ENCODE assay signal across 20 cellular contexts in genomic region chr13:24650157-24650556, GRCh38. TPM values are rescaled to one million over a fixed set of nuclear protein-coding genes. Genes with fewer than 3 reads are reported as not detected.
DNase-seq lines count a peak whose midpoint lies in the region; ATAC-seq lines count a peak whose summit lies in the region.
"Had no signal": no experiment of that assay in that cellular context is flagged by ENCODE, and none has a peak within 500 bp of the region (broad histone marks: within the 10 kb centered on the region; RNA-seq: fewer than 3 reads in every experiment).

No MANE protein-coding gene starts in this region.

- H3K27ac Mint-ChIP-seq in activated T-helper 2 cell treated with anti-CD3 and anti-CD28 coated beads, Interferon-gamma antibody, Interleukin-2, Interleukin-4, amounts not matched to agents 10 μg/mL and 5 μg/mL and 100 μg/mL, durations not matched to agents 14 hours and 24 hours and 36 hours, result no peak overlapping the region
- H3K27ac Mint-ChIP-seq in effector memory CD8-positive, alpha-beta T cell, result no peak overlapping the region

- no peak overlapping the region for H3K27ac ChIP-seq in substantia nigra (ENCODE audit: low read depth, low read length, poor library complexity, severe bottlenecking)
- H3K27ac ChIP-seq: BLaER1 treated with 17β-estradiol and CSF1 and Interleukin-3, amounts not matched to agents 10 nM and 100 nM; HL-60; neutrophil had no signal

- no peaks in the 10 kb centered on the region for H3K36me3 Mint-ChIP-seq in activated T-helper 2 cell treated with anti-CD3 and anti-CD28 coated beads, Interferon-gamma antibody, Interleukin-2, Interleukin-4, amounts not matched to agents 10 μg/mL and 5 μg/mL and 100 μg/mL, durations not matched to agents 14 hours and 24 hours and 36 hours (ENCODE audit: low read depth)
- H3K36me3 Mint-ChIP-seq in effector memory CD8-positive, alpha-beta T cell (ENCODE audit: insufficient read depth), result no peaks in the 10 kb centered on the region

- no peaks in the 10 kb centered on the region for H3K36me3 ChIP-seq in adipocyte (ENCODE audit: control insufficient read depth, insufficient read depth, low read length, severe bottlenecking)
- H3K36me3 ChIP-seq: BLaER1 treated with 17β-estradiol and CSF1 and Interleukin-3, amounts not matched to agents 10 nM and 100 nM; neutrophil had no signal

- peaks cover 5% of the 10 kb centered on the region for H3K27me3 Mint-ChIP-seq in activated T-helper 2 cell treated with anti-CD3 and anti-CD28 coated beads, Interferon-gamma antibody, Interleukin-2, Interleukin-4, amounts not matched to agents 10 μg/mL and 5 μg/mL and 100 μg/mL, durations not matched to agents 14 hours and 24 hours and 36 hours (ENCODE audit: low read depth)
- H3K27me3 Mint-ChIP-seq in effector memory CD8-positive, alpha-beta T cell, result peaks cover 7 to 22% of the 10 kb centered on the region in 2 donors

- peak; percentile 59 for DNase-seq in EH (ENCODE audit: low read depth)
- peak; percentile 91 for DNase-seq in adipocyte (ENCODE audit: low read depth)
- DNase-seq in fibroblast of the conjunctiva (ENCODE audit: low read depth), result peak; percentile 85
- no peak for DNase-seq in sciatic nerve (ENCODE audit: low spot score)
- no peak for DNase-seq in activated T-helper 2 cell treated with anti-CD3 and anti-CD28 coated beads, Interferon-gamma antibody, Interleukin-2, Interleukin-4, amounts not matched to agents 10 μg/mL and 5 μg/mL and 100 μg/mL, durations not matched to agents 14 hours and 24 hours and 36 hours (ENCODE audit: low spot score)
- DNase-seq in substantia nigra (lab: John Stamatoyannopoulos, UW), result no peak
- DNase-seq in stimulated activated CD4-positive, alpha-beta T cell treated with anti-CD3 and anti-CD28 coated beads, Interleukin-15, amount 100 ng/mL, for 24 hours, result no peak
- DNase-seq in effector memory CD8-positive, alpha-beta T cell, result no peak
- DNase-seq: activated CD4-positive, alpha-beta T cell treated with anti-CD3 and anti-CD28 coated beads, Interleukin-2, amount 50 U/mL, for 48 hours; activated T-cell treated with anti-CD3 and anti-CD28 coated beads, Interleukin-2, amount 50 U/mL, for 72 hours; central memory CD4-positive, alpha-beta T cell; KBM-7; kidney glomerular epithelial cell; NCI-H1105; right cardiac atrium; stimulated activated CD4-positive, alpha-beta T cell treated with anti-CD3 and anti-CD28 coated beads, Interleukin-1b, Interleukin-23, amount 100 ng/mL, for 48 hours had no signal

- no peak overlapping the region for H3K4me3 ChIP-seq in adipocyte (ENCODE audit: low read length)
- H3K4me3 ChIP-seq: BLaER1 treated with 17β-estradiol and CSF1 and Interleukin-3, amounts not matched to agents 10 nM and 100 nM had no signal

- H3K4me1 ChIP-seq in adipocyte (ENCODE audit: control insufficient read depth, insufficient read depth, low read length), result peaks cover 12% of the 10 kb centered on the region
- H3K4me1 ChIP-seq: BLaER1 treated with 17β-estradiol and CSF1 and Interleukin-3, amounts not matched to agents 10 nM and 100 nM had no signal

- no peak overlapping the region for H3K4me3 Mint-ChIP-seq in activated T-helper 2 cell treated with anti-CD3 and anti-CD28 coated beads, Interferon-gamma antibody, Interleukin-2, Interleukin-4, amounts not matched to agents 10 μg/mL and 5 μg/mL and 100 μg/mL, durations not matched to agents 14 hours and 24 hours and 36 hours (ENCODE audit: low read depth)
- no peak overlapping the region for H3K4me3 Mint-ChIP-seq in effector memory CD8-positive, alpha-beta T cell

- ATAC-seq in sciatic nerve, result peak; percentile 72
- ATAC-seq in effector memory CD8-positive, alpha-beta T cell (replicated peaks), result no peak
- ATAC-seq: Panc1, right cardiac atrium had no signal

- H3K9ac ChIP-seq in adipocyte (ENCODE audit: low read length), result no peak overlapping the region
- H3K9ac ChIP-seq: BLaER1 treated with 17β-estradiol and CSF1 and Interleukin-3, amounts not matched to agents 10 nM and 100 nM had no signal

- intact Hi-C loops in sciatic nerve (cut with DNase I), result no loop called here
- intact Hi-C loops in activated T-helper 2 cell treated with anti-CD3 and anti-CD28 coated beads, Interferon-gamma antibody, Interleukin-2, Interleukin-4, amounts not matched to agents 10 μg/mL and 5 μg/mL and 100 μg/mL, durations not matched to agents 14 hours and 24 hours and 36 hours (cut with micrococcal nuclease), result no loop called here

- no peaks in the 10 kb centered on the region for H3K9me3 ChIP-seq in adipocyte (ENCODE audit: control insufficient read depth, low read length)
- H3K9me3 ChIP-seq: BLaER1 treated with 17β-estradiol and CSF1 and Interleukin-3, amounts not matched to agents 10 nM and 100 nM; neutrophil had no signal

- H3K9me3 Mint-ChIP-seq in activated T-helper 2 cell treated with anti-CD3 and anti-CD28 coated beads, Interferon-gamma antibody, Interleukin-2, Interleukin-4, amounts not matched to agents 10 μg/mL and 5 μg/mL and 100 μg/mL, durations not matched to agents 14 hours and 24 hours and 36 hours, result no peaks in the 10 kb centered on the region
- no peaks in the 10 kb centered on the region for H3K9me3 Mint-ChIP-seq in effector memory CD8-positive, alpha-beta T cell
- H3K9me3 Mint-ChIP-seq: activated T-cell treated with anti-CD3 and anti-CD28 coated beads, Interleukin-2, amount 50 U/mL, for 72 hours had no signal

- peaks cover 6% of the 10 kb centered on the region for H3K4me1 Mint-ChIP-seq in activated T-helper 2 cell treated with anti-CD3 and anti-CD28 coated beads, Interferon-gamma antibody, Interleukin-2, Interleukin-4, amounts not matched to agents 10 μg/mL and 5 μg/mL and 100 μg/mL, durations not matched to agents 14 hours and 24 hours and 36 hours (ENCODE audit: low read depth)
- no peaks in the 10 kb centered on the region for H3K4me1 Mint-ChIP-seq in effector memory CD8-positive, alpha-beta T cell (ENCODE audit: low read depth in 2 of 2)

- H3K27me3 ChIP-seq in adipocyte (replicated peaks; ENCODE audit: control insufficient read depth, insufficient read depth, low read length), result no peaks in the 10 kb centered on the region
- H3K27me3 ChIP-seq: BLaER1 treated with 17β-estradiol and CSF1 and Interleukin-3, amounts not matched to agents 10 nM and 100 nM; neutrophil had no signal

RNA-seq across cellular contexts. Expression of gene ATP12A, which starts 30.1 kb away (rescaled TPM):
- not detected for total RNA-seq in sciatic nerve
- 1.1 TPM in 2 replicates for total RNA-seq in activated T-helper 2 cell treated with anti-CD3 and anti-CD28 coated beads, Interferon-gamma antibody, Interleukin-2, Interleukin-4, amounts not matched to agents 10 μg/mL and 5 μg/mL and 100 μg/mL, durations not matched to agents 14 hours and 24 hours and 36 hours
- total RNA-seq: right cardiac atrium had no signal

Comparison
In these comparisons a context has a peak if more than half of its experiments do, and no peak if none do; other contexts are left out.
1. DNase-seq: peak in EH (single experiment), adipocyte (single experiment) and fibroblast of the conjunctiva (single experiment); none in sciatic nerve (single experiment), activated T-helper 2 cell treated with anti-CD3 and anti-CD28 coated beads, Interferon-gamma antibody, Interleukin-2, Interleukin-4, amounts not matched to agents 10 μg/mL and 5 μg/mL and 100 μg/mL, durations not matched to agents 14 hours and 24 hours and 36 hours (single experiment), substantia nigra (0 of 49), stimulated activated CD4-positive, alpha-beta T cell treated with anti-CD3 and anti-CD28 coated beads, Interleukin-15, amount 100 ng/mL, for 24 hours (single experiment) and effector memory CD8-positive, alpha-beta T cell (0 of 3).